ENCODE assay signal across 1 cellular context in the genomic region with DNA sequence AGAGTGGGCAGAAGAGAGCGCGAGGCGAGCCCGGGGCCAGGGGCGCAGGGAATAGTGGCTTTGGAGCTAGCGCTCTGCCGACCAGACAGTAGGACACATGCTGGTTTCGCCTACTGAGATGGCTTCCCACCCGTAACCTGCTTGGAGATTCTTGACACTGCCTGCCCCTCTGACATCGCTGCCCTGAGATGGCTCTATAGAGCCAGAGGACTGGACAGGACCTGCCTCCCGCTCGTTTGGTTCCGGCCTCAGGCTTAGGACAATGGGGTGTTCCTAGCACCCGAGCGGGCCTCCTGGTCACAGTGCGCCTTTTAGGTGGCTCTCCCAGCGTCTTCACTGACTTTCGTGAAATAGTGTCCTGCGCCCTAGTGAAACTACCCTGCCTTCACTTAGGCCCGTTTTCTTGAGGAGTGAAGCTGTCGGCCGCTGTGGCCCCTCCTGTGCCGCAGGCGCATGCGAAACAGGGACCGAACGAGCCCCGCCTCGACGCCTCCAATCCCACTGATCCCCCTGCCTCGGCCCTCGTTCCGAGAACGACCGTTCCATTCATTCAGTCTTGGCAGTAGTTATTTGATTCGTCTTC.
TF ChIP-seq lines count a peak whose summit lies in the region.

No MANE protein-coding gene starts in this region.

TF ChIP-seq in K562, 482 proteins besides CTCF, POLR2A, EP300 and RAD21 (continued from another document and continues in another):
- TF ChIP-seq, protein P1, sequence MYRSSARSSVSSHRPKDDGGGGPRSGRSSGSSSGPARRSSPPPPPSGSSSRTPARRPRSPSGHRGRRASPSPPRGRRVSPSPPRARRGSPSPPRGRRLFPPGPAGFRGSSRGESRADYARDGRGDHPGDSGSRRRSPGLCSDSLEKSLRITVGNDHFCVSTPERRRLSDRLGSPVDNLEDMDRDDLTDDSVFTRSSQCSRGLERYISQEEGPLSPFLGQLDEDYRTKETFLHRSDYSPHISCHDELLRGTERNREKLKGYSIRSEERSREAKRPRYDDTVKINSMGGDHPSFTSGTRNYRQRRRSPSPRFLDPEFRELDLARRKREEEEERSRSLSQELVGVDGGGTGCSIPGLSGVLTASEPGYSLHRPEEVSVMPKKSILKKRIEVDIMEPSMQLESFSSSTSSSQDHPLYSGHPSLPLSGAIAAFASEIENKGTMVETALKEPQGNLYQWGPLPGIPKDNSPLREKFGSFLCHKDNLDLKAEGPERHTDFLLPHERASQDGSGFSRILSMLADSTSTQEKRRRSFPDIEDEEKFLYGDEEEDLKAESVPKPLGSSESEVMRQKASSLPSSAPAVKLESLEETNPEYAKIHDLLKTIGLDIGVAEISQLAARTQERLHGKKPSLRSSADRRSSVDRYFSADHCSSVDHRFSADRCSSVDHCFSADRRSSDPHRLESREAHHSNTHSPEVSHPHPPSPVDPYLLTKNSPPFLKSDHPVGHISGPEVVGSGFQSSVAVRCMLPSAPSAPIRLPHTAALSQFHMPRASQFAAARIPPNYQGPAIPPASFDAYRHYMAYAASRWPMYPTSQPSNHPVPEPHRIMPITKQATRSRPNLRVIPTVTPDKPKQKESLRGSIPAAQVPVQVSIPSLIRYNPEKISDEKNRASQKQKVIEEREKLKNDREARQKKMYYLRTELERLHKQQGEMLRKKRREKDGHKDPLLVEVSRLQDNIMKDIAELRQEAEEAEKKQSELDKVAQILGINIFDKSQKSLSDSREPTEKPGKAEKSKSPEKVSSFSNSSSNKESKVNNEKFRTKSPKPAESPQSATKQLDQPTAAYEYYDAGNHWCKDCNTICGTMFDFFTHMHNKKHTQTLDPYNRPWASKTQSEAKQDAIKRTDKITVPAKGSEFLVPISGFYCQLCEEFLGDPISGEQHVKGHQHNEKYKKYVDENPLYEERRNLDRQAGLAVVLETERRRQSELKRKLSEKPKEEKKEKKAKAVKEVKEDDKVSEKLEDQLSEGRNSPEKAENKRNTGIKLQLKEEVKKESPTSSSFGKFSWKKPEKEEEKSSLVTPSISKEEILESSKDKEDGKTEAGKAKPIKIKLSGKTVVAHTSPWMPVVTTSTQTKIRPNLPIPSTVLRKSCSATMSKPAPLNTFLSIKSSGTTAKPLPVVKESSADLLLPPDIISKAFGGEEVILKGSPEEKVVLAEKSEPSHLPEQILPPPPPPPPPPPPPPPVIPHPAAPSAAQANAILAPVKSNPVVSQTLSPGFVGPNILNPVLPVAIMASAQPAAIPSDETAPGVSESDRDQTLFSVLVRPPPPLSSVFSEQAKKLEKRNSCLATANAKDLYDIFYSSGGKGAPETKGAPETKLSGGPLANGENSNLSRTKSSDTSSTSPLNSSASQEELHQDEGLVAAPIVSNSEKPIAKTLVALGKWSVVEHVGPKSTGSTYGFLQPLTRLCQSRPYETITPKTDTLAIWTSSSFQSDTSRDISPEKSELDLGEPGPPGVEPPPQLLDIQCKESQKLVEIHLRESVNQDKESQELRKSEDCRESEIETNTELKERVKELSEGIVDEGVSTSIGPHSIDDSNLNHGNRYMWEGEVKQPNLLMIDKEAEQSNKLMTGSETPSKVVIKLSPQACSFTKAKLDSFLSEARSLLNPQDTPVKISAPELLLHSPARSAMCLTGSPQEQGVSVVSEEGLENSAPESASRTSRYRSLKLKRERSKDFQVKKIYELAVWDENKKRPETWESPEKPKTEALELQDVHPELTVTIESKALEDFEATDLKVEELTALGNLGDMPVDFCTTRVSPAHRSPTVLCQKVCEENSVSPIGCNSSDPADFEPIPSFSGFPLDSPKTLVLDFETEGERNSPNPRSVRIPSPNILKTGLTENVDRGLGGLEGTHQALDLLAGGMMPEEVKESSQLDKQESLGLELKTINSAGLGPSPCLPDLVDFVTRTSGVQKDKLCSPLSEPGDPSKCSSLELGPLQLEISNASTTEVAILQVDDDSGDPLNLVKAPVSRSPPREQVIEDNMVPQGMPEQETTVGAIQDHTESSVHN (IDR thresholded peaks at IDR 0.05; ENCODE audit: borderline replicate concordance in 1 of 2, low read depth in 1 of 2), result no peak
- TF ChIP-seq IRF2 (CRISPR knock-in tag; IDR thresholded peaks at IDR 0.05) (no peak), CTBP1 (IDR thresholded peaks at IDR 0.05; ENCODE audit: borderline replicate concordance) (no peak), TCF3 (CRISPR knock-in tag; IDR thresholded peaks at IDR 0.05) (no peak), SIN3A (IDR thresholded peaks at IDR 0.05; ENCODE audit: borderline replicate concordance in 2 of 2, control insufficient read depth in 1 of 2, low read depth in 2 of 2, low read length in 2 of 2) (no peak), ZNF197 (CRISPR knock-in tag; IDR thresholded peaks at IDR 0.05; ENCODE audit: low read depth) (no peak), ZNF143 (CRISPR knock-in tag; IDR thresholded peaks at IDR 0.05) (no peak), ZNF175 (CRISPR knock-in tag; IDR thresholded peaks at IDR 0.05; ENCODE audit: low read depth) (no peak), ZNF121 (CRISPR knock-in tag; conservative IDR thresholded peaks at IDR 0.05) (no peak), DDX20 (tag; IDR thresholded peaks at IDR 0.05; ENCODE audit: low read depth) (no peak), MTF1 (CRISPR knock-in tag; IDR thresholded peaks at IDR 0.05; ENCODE audit: borderline replicate concordance) (no peak), GTF2E2 (tag; IDR thresholded peaks at IDR 0.05) (0 out of 2 replicates have a peak, but pooled peaks have one; percentile 5), FOXM1 (IDR thresholded peaks at IDR 0.05; ENCODE audit: low read depth) (no peak), FOXM1 (CRISPR knock-in tag; IDR thresholded peaks at IDR 0.05; ENCODE audit: low read depth) (no peak), ZNF707 (CRISPR knock-in tag; conservative IDR thresholded peaks at IDR 0.05) (no peak), FUS (optimal IDR thresholded peaks at IDR 0.05; ENCODE audit: low read depth, low read length) (no peak), NFIX (CRISPR knock-in tag; IDR thresholded peaks at IDR 0.05; ENCODE audit: low read depth) (no peak)
- TF ChIP-seq, protein P2, sequence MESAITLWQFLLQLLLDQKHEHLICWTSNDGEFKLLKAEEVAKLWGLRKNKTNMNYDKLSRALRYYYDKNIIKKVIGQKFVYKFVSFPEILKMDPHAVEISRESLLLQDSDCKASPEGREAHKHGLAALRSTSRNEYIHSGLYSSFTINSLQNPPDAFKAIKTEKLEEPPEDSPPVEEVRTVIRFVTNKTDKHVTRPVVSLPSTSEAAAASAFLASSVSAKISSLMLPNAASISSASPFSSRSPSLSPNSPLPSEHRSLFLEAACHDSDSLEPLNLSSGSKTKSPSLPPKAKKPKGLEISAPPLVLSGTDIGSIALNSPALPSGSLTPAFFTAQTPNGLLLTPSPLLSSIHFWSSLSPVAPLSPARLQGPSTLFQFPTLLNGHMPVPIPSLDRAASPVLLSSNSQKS (CRISPR knock-in tag; IDR thresholded peaks at IDR 0.05), result no peak
- TF ChIP-seq, protein P3, sequence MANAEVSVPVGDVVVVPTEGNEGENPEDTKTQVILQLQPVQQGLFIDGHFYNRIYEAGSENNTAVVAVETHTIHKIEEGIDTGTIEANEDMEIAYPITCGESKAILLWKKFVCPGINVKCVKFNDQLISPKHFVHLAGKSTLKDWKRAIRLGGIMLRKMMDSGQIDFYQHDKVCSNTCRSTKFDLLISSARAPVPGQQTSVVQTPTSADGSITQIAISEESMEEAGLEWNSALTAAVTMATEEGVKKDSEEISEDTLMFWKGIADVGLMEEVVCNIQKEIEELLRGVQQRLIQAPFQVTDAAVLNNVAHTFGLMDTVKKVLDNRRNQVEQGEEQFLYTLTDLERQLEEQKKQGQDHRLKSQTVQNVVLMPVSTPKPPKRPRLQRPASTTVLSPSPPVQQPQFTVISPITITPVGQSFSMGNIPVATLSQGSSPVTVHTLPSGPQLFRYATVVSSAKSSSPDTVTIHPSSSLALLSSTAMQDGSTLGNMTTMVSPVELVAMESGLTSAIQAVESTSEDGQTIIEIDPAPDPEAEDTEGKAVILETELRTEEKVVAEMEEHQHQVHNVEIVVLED (CRISPR knock-in tag; IDR thresholded peaks at IDR 0.05), result no peak
- TF ChIP-seq, protein P4, sequence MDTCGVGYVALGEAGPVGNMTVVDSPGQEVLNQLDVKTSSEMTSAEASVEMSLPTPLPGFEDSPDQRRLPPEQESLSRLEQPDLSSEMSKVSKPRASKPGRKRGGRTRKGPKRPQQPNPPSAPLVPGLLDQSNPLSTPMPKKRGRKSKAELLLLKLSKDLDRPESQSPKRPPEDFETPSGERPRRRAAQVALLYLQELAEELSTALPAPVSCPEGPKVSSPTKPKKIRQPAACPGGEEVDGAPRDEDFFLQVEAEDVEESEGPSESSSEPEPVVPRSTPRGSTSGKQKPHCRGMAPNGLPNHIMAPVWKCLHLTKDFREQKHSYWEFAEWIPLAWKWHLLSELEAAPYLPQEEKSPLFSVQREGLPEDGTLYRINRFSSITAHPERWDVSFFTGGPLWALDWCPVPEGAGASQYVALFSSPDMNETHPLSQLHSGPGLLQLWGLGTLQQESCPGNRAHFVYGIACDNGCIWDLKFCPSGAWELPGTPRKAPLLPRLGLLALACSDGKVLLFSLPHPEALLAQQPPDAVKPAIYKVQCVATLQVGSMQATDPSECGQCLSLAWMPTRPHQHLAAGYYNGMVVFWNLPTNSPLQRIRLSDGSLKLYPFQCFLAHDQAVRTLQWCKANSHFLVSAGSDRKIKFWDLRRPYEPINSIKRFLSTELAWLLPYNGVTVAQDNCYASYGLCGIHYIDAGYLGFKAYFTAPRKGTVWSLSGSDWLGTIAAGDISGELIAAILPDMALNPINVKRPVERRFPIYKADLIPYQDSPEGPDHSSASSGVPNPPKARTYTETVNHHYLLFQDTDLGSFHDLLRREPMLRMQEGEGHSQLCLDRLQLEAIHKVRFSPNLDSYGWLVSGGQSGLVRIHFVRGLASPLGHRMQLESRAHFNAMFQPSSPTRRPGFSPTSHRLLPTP (IDR thresholded peaks at IDR 0.05; ENCODE audit: borderline replicate concordance, extremely low read depth, insufficient read length), result no peak
- TF ChIP-seq, protein P5, sequence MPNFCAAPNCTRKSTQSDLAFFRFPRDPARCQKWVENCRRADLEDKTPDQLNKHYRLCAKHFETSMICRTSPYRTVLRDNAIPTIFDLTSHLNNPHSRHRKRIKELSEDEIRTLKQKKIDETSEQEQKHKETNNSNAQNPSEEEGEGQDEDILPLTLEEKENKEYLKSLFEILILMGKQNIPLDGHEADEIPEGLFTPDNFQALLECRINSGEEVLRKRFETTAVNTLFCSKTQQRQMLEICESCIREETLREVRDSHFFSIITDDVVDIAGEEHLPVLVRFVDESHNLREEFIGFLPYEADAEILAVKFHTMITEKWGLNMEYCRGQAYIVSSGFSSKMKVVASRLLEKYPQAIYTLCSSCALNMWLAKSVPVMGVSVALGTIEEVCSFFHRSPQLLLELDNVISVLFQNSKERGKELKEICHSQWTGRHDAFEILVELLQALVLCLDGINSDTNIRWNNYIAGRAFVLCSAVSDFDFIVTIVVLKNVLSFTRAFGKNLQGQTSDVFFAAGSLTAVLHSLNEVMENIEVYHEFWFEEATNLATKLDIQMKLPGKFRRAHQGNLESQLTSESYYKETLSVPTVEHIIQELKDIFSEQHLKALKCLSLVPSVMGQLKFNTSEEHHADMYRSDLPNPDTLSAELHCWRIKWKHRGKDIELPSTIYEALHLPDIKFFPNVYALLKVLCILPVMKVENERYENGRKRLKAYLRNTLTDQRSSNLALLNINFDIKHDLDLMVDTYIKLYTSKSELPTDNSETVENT (CRISPR knock-in tag; IDR thresholded peaks at IDR 0.05), result no peak
- TF ChIP-seq, protein P6, sequence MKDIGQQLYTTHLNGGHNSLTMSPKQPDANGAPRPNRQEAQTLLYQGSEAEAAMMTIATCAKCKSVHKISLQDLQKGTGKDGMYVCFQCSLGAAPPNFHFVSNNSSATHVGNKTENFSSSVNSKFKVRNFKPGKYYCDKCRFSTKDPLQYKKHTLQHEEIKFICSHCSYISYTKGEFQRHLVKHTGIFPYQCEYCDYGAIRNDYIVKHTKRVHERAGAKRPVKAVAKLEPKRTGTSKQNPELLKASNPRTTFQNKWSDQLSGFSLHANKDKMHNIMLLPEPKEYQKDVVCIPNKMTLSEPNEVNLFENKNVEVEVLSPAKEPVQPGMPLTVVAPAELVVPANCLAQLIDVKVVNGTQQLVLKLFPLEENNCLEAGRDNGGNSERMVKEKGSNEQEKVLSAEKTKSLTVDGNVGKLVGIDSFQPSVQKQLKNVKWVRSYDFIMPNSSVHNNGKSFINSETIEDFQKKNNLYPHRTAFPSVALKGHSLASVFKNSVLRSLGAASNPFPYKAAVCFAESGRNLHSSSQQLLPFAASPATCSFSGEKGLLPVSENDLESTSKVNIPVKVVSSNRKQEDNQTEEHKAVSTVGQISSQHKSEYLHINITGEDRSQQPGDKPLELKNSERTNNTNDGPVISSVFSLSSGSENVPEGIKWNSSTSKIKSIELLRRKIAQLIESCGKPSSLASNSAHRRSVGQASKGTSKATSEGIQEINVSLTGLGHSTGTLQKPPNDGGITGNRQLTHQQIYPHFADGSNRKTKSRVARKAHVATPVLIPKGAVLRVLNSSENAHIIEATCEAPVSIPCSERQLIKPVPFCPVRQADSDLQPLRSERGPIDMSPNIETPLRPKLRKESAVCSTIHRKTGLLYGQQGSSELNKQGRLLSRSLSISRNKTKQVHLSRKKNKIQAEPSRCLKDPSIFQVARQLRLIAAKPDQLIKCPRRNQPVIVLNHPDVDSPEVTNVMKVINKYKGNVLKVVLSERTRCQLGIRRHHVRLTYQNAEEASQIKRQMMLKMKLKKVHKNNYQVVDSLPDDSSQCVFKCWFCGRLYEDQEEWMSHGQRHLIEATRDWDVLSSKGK (CRISPR knock-in tag; IDR thresholded peaks at IDR 0.05), result no peak
- TF ChIP-seq, protein P7, sequence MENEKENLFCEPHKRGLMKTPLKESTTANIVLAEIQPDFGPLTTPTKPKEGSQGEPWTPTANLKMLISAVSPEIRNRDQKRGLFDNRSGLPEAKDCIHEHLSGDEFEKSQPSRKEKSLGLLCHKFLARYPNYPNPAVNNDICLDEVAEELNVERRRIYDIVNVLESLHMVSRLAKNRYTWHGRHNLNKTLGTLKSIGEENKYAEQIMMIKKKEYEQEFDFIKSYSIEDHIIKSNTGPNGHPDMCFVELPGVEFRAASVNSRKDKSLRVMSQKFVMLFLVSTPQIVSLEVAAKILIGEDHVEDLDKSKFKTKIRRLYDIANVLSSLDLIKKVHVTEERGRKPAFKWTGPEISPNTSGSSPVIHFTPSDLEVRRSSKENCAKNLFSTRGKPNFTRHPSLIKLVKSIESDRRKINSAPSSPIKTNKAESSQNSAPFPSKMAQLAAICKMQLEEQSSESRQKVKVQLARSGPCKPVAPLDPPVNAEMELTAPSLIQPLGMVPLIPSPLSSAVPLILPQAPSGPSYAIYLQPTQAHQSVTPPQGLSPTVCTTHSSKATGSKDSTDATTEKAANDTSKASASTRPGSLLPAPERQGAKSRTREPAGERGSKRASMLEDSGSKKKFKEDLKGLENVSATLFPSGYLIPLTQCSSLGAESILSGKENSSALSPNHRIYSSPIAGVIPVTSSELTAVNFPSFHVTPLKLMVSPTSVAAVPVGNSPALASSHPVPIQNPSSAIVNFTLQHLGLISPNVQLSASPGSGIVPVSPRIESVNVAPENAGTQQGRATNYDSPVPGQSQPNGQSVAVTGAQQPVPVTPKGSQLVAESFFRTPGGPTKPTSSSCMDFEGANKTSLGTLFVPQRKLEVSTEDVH (IDR thresholded peaks at IDR 0.05; ENCODE audit: low read depth, partially characterized antibody), result no peak
- TF ChIP-seq, protein P8, sequence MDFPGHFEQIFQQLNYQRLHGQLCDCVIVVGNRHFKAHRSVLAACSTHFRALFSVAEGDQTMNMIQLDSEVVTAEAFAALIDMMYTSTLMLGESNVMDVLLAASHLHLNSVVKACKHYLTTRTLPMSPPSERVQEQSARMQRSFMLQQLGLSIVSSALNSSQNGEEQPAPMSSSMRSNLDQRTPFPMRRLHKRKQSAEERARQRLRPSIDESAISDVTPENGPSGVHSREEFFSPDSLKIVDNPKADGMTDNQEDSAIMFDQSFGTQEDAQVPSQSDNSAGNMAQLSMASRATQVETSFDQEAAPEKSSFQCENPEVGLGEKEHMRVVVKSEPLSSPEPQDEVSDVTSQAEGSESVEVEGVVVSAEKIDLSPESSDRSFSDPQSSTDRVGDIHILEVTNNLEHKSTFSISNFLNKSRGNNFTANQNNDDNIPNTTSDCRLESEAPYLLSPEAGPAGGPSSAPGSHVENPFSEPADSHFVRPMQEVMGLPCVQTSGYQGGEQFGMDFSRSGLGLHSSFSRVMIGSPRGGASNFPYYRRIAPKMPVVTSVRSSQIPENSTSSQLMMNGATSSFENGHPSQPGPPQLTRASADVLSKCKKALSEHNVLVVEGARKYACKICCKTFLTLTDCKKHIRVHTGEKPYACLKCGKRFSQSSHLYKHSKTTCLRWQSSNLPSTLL (IDR thresholded peaks at IDR 0.05), result no peak
